ENCODE assay signal across 18 cellular contexts in the genomic region with DNA sequence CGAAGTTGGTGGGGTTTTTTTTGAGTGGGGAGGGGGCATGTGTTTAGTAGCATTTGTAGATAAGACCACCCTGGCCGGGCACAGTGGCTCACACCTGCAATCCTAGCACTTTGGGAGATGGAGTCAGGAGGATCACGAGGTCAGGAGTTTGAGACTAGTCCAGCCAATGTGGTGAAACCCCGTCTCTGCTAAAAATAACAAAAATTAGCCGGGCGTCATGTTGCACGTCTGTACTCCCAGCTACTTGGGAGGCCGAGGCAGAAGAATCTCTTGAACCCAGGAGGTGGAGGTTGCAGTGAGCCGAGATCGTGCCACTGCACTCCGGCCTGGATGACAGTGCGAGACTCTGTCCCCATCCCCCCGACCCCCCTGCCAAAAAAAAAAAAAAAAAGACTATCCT. TPM values are rescaled to one million over a fixed set of nuclear protein-coding genes. Genes with fewer than 3 reads are reported as not detected.
A peak's percentile ranks its signal among the peaks of the same experiment; 100 is the strongest.
DNase-seq lines count a peak whose midpoint lies in the region; ATAC-seq and TF ChIP-seq lines count a peak whose summit lies in the region.
"Had no signal": no experiment of that assay in that cellular context is flagged by ENCODE, and none has a peak within 500 bp of the region (broad histone marks: within the 10 kb centered on the region; RNA-seq: fewer than 3 reads in every experiment).

No MANE protein-coding gene starts in this region.

- peak overlapping the region in 2 of 3 donors; percentile 13 to 45 for H3K9ac ChIP-seq in skeletal muscle tissue (ENCODE audit: low read depth in 1 of 3, low read length in 3 of 3)

- H3K27ac ChIP-seq in left ventricle myocardium inferior (replicated peaks) (no peak overlapping the region), skeletal muscle tissue (ENCODE audit: low read depth, low read length) (peak overlapping the region; percentile 77)
- H3K27ac ChIP-seq: C4-2B had no signal

- no peaks in the 10 kb centered on the region for H3K27me3 ChIP-seq in left ventricle myocardium inferior (ENCODE audit: low read depth)
- no peaks in the 10 kb centered on the region for H3K27me3 ChIP-seq in skeletal muscle tissue (ENCODE audit: control insufficient read depth in 3 of 3, insufficient read depth in 3 of 3, low read length in 3 of 3)

- in situ Hi-C loops in G401 (cut with HindIII; ENCODE audit: low sequenced_read_pairs) = no loop called here

- intact Hi-C loops in Right ventricle myocardium superior (cut with DNase I) (no loop called here), left ventricle myocardium inferior (cut with micrococcal nuclease) (no loop called here)

- no peaks in the 10 kb centered on the region for H3K36me3 ChIP-seq in left ventricle myocardium inferior
- H3K36me3 ChIP-seq in skeletal muscle tissue (ENCODE audit: control insufficient read depth in 3 of 3, insufficient read depth in 3 of 3, low read length in 3 of 3) = no peaks in the 10 kb centered on the region

- H3K4me3 ChIP-seq in left ventricle myocardium inferior (no peak overlapping the region), skeletal muscle tissue (ENCODE audit: low read length in 3 of 3) (no peak overlapping the region)

- no peaks in the 10 kb centered on the region for H3K9me3 ChIP-seq in left ventricle myocardium inferior (replicated peaks)
- no peaks in the 10 kb centered on the region for H3K9me3 ChIP-seq in skeletal muscle tissue (ENCODE audit: control insufficient read depth in 3 of 3, low read length in 3 of 3)

- peaks cover 37% of the 10 kb centered on the region for H3K4me1 ChIP-seq in left ventricle myocardium inferior
- H3K4me1 ChIP-seq in skeletal muscle tissue (ENCODE audit: control insufficient read depth in 3 of 3, insufficient read depth in 3 of 3, low read length in 3 of 3) = peaks cover 9 to 28% (median 13%) of the 10 kb centered on the region in 3 donors

- TF ChIP-seq CTCF in left ventricle myocardium inferior (IDR thresholded peaks at IDR 0.05; ENCODE audit: borderline replicate concordance) = no peak

- DNase-seq in Right ventricle myocardium superior (no peak), left ventricle myocardium inferior (no peak), NAMALWA (ENCODE audit: low spot score) (peak; percentile 21), left lobe of liver (ENCODE audit: low spot score) (no peak), G401 (ENCODE audit: low spot score) (no peak), T-helper 2 cell (no peak), NCI-H526 treated with DMSO at 0.1 percent for 48 hours (lab: John Stamatoyannopoulos, UW) (no peak)
- DNase-seq: COR-L47, GDM1, GOT3, HFFc6, Karpas-422, NCI-H1417 treated with DMSO at 0.1 percent for 48 hours, NCI-H2029, NCI-H2171 treated with DMSO at 0.1 percent for 48 hours, NCI-H82 had no signal

- ATAC-seq in Right ventricle myocardium superior (ENCODE audit: poor library complexity) = peak; percentile 21
- peak; percentile 42 for ATAC-seq in left lobe of liver

RNA-seq across cellular contexts. Expression of gene CECR2, which starts 34.6 kb away (rescaled TPM):
- 5.5 TPM for total RNA-seq in Right ventricle myocardium superior
- 3.1 TPM for total RNA-seq in left ventricle myocardium inferior
- total RNA-seq in left lobe of liver = 12.0 TPM
- 8.9 TPM for total RNA-seq in skeletal muscle tissue
- total RNA-seq in G401 (2014; rRNA removed; shearing (Covaris generic)) = 2.0 and 2.1 TPM in 2 replicates
- total RNA-seq: HFFc6 had no signal
